In the genomic region with DNA sequence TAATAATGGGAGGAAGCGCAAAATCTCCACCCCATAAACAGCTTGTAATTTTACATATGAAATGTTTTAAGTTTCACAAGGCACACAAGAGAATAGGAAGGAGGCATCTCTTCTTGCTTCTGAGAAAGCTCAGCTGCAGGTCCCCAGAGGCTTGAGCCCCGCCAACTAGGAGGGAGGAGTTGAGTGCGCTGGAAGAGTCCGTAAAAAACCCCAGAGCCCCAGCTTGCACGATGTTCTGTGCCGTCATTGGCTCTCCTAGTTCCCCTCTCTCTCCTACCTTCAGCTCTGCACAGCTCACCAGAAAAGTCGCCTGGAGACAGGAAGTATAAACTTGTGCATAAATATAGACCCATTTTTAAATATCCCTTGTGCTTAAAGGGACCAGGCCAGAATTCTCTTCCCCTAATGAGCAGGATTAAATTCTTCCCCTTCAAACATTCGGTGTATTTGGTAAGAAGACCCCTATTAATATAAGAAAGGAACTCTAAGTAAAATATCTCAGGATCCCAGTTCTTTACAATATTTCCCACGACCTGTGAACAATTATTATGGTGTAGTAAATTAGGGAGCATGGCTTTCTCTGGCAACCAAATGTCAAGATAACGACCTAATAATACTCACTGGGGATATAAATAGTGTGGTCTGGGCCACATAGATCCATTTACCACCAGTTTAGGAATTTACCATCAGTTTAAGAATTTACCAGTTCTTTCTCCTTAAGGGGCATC, we compare ENCODE assay signal across 8 cellular contexts. TPM values are rescaled to one million over a fixed set of nuclear protein-coding genes. Genes with fewer than 3 reads are reported as not detected.
DNase-seq lines count a peak whose midpoint lies in the region; FAIRE-seq and TF ChIP-seq lines count a peak whose summit lies in the region.

No MANE protein-coding gene starts in this region.

- TF ChIP-seq POLR2A in GM12892 (IDR thresholded peaks at IDR 0.05; ENCODE audit: low read depth, low read length) = 0 out of 2 replicates have a peak, but pooled peaks have one; percentile 17

- H3K4me3 ChIP-seq in small intestine (ENCODE audit: low read depth in 1 of 2, low read length in 2 of 2) = no peak overlapping the region

- H3K9me3 ChIP-seq in small intestine (ENCODE audit: control insufficient read depth, low read depth) = no peaks in the 10 kb centered on the region

- peak; percentile 65 for DNase-seq in GM12892 (ENCODE audit: insufficient read length)
- DNase-seq in HEK293T (ENCODE audit: extremely low spot score) = peak; percentile 57
- DNase-seq in NCI-H2227 (lab: John Stamatoyannopoulos, UW; ENCODE audit: unreplicated experiment) = peak; percentile 3
- DNase-seq in activated T-cell treated with anti-CD3 and anti-CD28 coated beads, Interleukin-2, amount 50 U/mL, for 48 hours = peak; percentile 67 to 76
- DNase-seq in globus pallidus (ENCODE audit: low spot score) = peak; percentile 61
- no peak for DNase-seq in small intestine
- no peak for DNase-seq in kidney glomerular epithelial cell (lab: John Stamatoyannopoulos, UW)
- no peak for DNase-seq in NCI-H82 treated with DMSO at 0.1 percent for 48 hours (lab: John Stamatoyannopoulos, UW; ENCODE audit: unreplicated experiment)

- H3K4me1 ChIP-seq in small intestine (ENCODE audit: control insufficient read depth in 2 of 2, insufficient read depth in 1 of 2, low read depth in 1 of 2, low read length in 1 of 2) = peaks cover 20 to 23% of the 10 kb centered on the region in 2 donors

- WGBS in small intestine, 3 donors = 25 to 49% (median 39%) methylated on average over 10 of the region's 10 CpGs

- peak overlapping the region; percentile 59 to 77 for H3K27ac ChIP-seq in small intestine (ENCODE audit: low read depth in 1 of 2, low read length in 1 of 2)

- CTCF ChIA-PET in HEK293T (lab: Yijun Ruan, JAX) = interaction anchor here (1.6 kb wide), 1 partner anchor 30 kb away, joined by 3 read pairs; no protein-coding TSS in a partner anchor

- FAIRE-seq in GM12892 (lab: Jason Lieb, UNC) (peak; percentile 83), small intestine (lab: Jason Lieb, UNC) (no peak)

- H3K27me3 ChIP-seq in small intestine (ENCODE audit: control insufficient read depth in 2 of 2, insufficient read depth in 2 of 2, low read length in 2 of 2) = no peaks in the 10 kb centered on the region

- peaks cover 0 to 2% of the 10 kb centered on the region in 2 donors for H3K36me3 ChIP-seq in small intestine (ENCODE audit: control insufficient read depth in 2 of 2, insufficient read depth in 2 of 2, low read length in 2 of 2)

- POLR2A ChIA-PET in HEK293T (lab: Yijun Ruan, JAX) = interaction anchor here (0.9 to 2.5 kb wide), 3 partner anchors 15 to 28 kb away, joined by 3 to 9 read pairs (median 3); no protein-coding TSS in a partner anchor

TF ChIP-seq in HEK293T, 16 proteins besides CTCF, POLR2A, EP300 and RAD21:
- no peak for TF ChIP-seq NFRKB (IDR thresholded peaks at IDR 0.05)
- no peak for TF ChIP-seq LEF1 (IDR thresholded peaks at IDR 0.05; ENCODE audit: borderline replicate concordance)
- no peak for TF ChIP-seq FOXA1 (IDR thresholded peaks at IDR 0.05)
- TF ChIP-seq ZNF384 (IDR thresholded peaks at IDR 0.05) = no peak
- no peak for TF ChIP-seq BHLHE40 (IDR thresholded peaks at IDR 0.05; ENCODE audit: borderline replicate concordance)
- TF ChIP-seq, protein P1, sequence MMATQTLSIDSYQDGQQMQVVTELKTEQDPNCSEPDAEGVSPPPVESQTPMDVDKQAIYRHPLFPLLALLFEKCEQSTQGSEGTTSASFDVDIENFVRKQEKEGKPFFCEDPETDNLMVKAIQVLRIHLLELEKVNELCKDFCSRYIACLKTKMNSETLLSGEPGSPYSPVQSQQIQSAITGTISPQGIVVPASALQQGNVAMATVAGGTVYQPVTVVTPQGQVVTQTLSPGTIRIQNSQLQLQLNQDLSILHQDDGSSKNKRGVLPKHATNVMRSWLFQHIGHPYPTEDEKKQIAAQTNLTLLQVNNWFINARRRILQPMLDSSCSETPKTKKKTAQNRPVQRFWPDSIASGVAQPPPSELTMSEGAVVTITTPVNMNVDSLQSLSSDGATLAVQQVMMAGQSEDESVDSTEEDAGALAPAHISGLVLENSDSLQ (IDR thresholded peaks at IDR 0.05) = no peak
- TF ChIP-seq HDGF (IDR thresholded peaks at IDR 0.05; ENCODE audit: borderline replicate concordance) = no peak
- no peak for TF ChIP-seq ELF4 (IDR thresholded peaks at IDR 0.05)
- no peak for TF ChIP-seq ARNT (IDR thresholded peaks at IDR 0.05)
- TF ChIP-seq SUZ12 (IDR thresholded peaks at IDR 0.05) = no peak

RNA-seq across cellular contexts. Expression of gene GLRX, which starts 13.7 kb away (rescaled TPM):
- polyA plus RNA-seq in GM12892 (2012; ENCODE audit: missing spikeins) = 144 TPM
- polyA plus RNA-seq in small intestine = 100 to 1,000 TPM; 166 to 968 (median 721) TPM

Comparison
In these comparisons a context has a peak if more than half of its experiments do, and no peak if none do; other contexts are left out.
1. DNase-seq: peak in GM12892 (single experiment), HEK293T (single experiment), NCI-H2227 (single experiment), activated T-cell treated with anti-CD3 and anti-CD28 coated beads, Interleukin-2, amount 50 U/mL, for 48 hours (2 of 2) and globus pallidus (single experiment); none in small intestine (single experiment), kidney glomerular epithelial cell (single experiment) and NCI-H82 treated with DMSO at 0.1 percent for 48 hours (single experiment).